In genomic region chr9:92474569-92474968, GRCh38 we compare ENCODE assay signal across 3 cellular contexts.
TF ChIP-seq lines count a peak whose summit lies in the region.

No MANE protein-coding gene starts in this region.

TF ChIP-seq in HepG2, 621 proteins besides CTCF, POLR2A, EP300 and RAD21:
- TF ChIP-seq ZNF318 (CRISPR knock-in tag; IDR thresholded peaks at IDR 0.05) (no peak), SP2 (CRISPR knock-in tag; IDR thresholded peaks at IDR 0.05) (no peak), KLF13 (CRISPR knock-in tag; IDR thresholded peaks at IDR 0.05) (no peak), CREB1 (IDR thresholded peaks at IDR 0.05) (peak; percentile 85), CREB1 (CRISPR knock-in tag; IDR thresholded peaks at IDR 0.05) (no peak)

TF ChIP-seq in HEK293, 187 proteins besides CTCF, POLR2A, EP300 and RAD21:
- no peak for TF ChIP-seq ZSCAN16 (tag by site-specific recombination; IDR thresholded peaks at IDR 0.05)
- TF ChIP-seq ZNF513 (tag by site-specific recombination; IDR thresholded peaks at IDR 0.05): peak; percentile 97

TF ChIP-seq in IMR-90, 13 proteins besides CTCF, POLR2A, EP300 and RAD21:
- TF ChIP-seq ELK1 (IDR thresholded peaks at IDR 0.05; ENCODE audit: borderline replicate concordance, low read depth, low read length) (no peak), CHD1 (IDR thresholded peaks at IDR 0.05; ENCODE audit: low read depth, low read length) (no peak), RCOR1 (IDR thresholded peaks at IDR 0.05; ENCODE audit: insufficient replicate concordance, low read length) (no peak), RFX5 (IDR thresholded peaks at IDR 0.05; ENCODE audit: low read depth, low read length) (no peak), MAFK (IDR thresholded peaks at IDR 0.05; ENCODE audit: low read depth, low read length) (no peak), BHLHE40 (IDR thresholded peaks at IDR 0.05; ENCODE audit: low read depth, low read length) (no peak), NFE2L2 (IDR thresholded peaks at IDR 0.05; ENCODE audit: low read depth, low read length) (no peak), SMC3 (IDR thresholded peaks at IDR 0.05; ENCODE audit: low read depth, low read length) (no peak), FOS (IDR thresholded peaks at IDR 0.05; ENCODE audit: low read depth, low read length) (no peak), USF2 (IDR thresholded peaks at IDR 0.05; ENCODE audit: low read depth, low read length) (no peak)
TF ChIP-seq in IMR-90: peak in this region for 0.
